Comparison of ENCODE assay signal across 8 cellular contexts in genomic region chr16:89925596-89926079, GRCh38. TPM values are rescaled to one million over a fixed set of nuclear protein-coding genes. Genes with fewer than 3 reads are reported as not detected.
DNase-seq lines count a peak whose midpoint lies in the region; ATAC-seq and TF ChIP-seq lines count a peak whose summit lies in the region.

No MANE protein-coding gene starts in this region.

- no peaks in the 10 kb centered on the region for H3K36me3 ChIP-seq in left lung

- ATAC-seq in GM21367 (IDR thresholded peaks at IDR 0.05; ENCODE audit: unreplicated experiment) (peak; percentile 21), left lung (peak; percentile 0), GM18520 (IDR thresholded peaks at IDR 0.05; ENCODE audit: unreplicated experiment) (no peak)

- no peak overlapping the region for H3K27ac Mint-ChIP-seq in activated T-helper 1 cell treated with anti-CD3 and anti-CD28 coated beads, Interleukin-12 subunit alpha, Interleukin-12 subunit beta, Interleukin-2, Interleukin-4 antibody, amounts not matched to agents 30 ng/mL and 10 ng/mL and 1 ng/mL, durations not matched to agents 14 hours and 24 hours and 36 hours

- H3K4me3 Mint-ChIP-seq in activated T-helper 1 cell treated with anti-CD3 and anti-CD28 coated beads, Interleukin-12 subunit alpha, Interleukin-12 subunit beta, Interleukin-2, Interleukin-4 antibody, amounts not matched to agents 30 ng/mL and 10 ng/mL and 1 ng/mL, durations not matched to agents 14 hours and 24 hours and 36 hours, result peak overlapping the region; percentile 63

- peaks cover 7% of the 10 kb centered on the region for H3K4me1 Mint-ChIP-seq in activated T-helper 1 cell treated with anti-CD3 and anti-CD28 coated beads, Interleukin-12 subunit alpha, Interleukin-12 subunit beta, Interleukin-2, Interleukin-4 antibody, amounts not matched to agents 30 ng/mL and 10 ng/mL and 1 ng/mL, durations not matched to agents 14 hours and 24 hours and 36 hours (ENCODE audit: low read depth)

- no peaks in the 10 kb centered on the region for H3K9me3 Mint-ChIP-seq in activated T-helper 1 cell treated with anti-CD3 and anti-CD28 coated beads, Interleukin-12 subunit alpha, Interleukin-12 subunit beta, Interleukin-2, Interleukin-4 antibody, amounts not matched to agents 30 ng/mL and 10 ng/mL and 1 ng/mL, durations not matched to agents 14 hours and 24 hours and 36 hours

- H3K36me3 Mint-ChIP-seq in activated T-helper 1 cell treated with anti-CD3 and anti-CD28 coated beads, Interleukin-12 subunit alpha, Interleukin-12 subunit beta, Interleukin-2, Interleukin-4 antibody, amounts not matched to agents 30 ng/mL and 10 ng/mL and 1 ng/mL, durations not matched to agents 14 hours and 24 hours and 36 hours (ENCODE audit: low read depth), result no peaks in the 10 kb centered on the region

- H3K9me3 ChIP-seq in left lung, result no peaks in the 10 kb centered on the region

- peaks cover 6 to 97% of the 10 kb centered on the region in 2 donors for H3K27me3 ChIP-seq in left lung

- intact Hi-C loops in activated T-helper 1 cell treated with anti-CD3 and anti-CD28 coated beads, Interleukin-12 subunit alpha, Interleukin-12 subunit beta, Interleukin-2, Interleukin-4 antibody, amounts not matched to agents 30 ng/mL and 10 ng/mL and 1 ng/mL, durations not matched to agents 14 hours and 24 hours and 36 hours (cut with micrococcal nuclease), result loop anchor here (1.0 to 10.0 kb wide), 2 partner anchors 51 to 99 kb away; no protein-coding TSS in a partner anchor
- intact Hi-C loops in left lung (cut with DNase I), result no loop called here

- TF ChIP-seq CTCF in left lung (IDR thresholded peaks at IDR 0.05), result no peak

- H3K27me3 Mint-ChIP-seq in activated T-helper 1 cell treated with anti-CD3 and anti-CD28 coated beads, Interleukin-12 subunit alpha, Interleukin-12 subunit beta, Interleukin-2, Interleukin-4 antibody, amounts not matched to agents 30 ng/mL and 10 ng/mL and 1 ng/mL, durations not matched to agents 14 hours and 24 hours and 36 hours (ENCODE audit: insufficient read depth), result peaks cover 21% of the 10 kb centered on the region

- peak; percentile 74 for DNase-seq in 8988T
- DNase-seq in activated T-helper 1 cell treated with anti-CD3 and anti-CD28 coated beads, Interleukin-12 subunit alpha, Interleukin-12 subunit beta, Interleukin-2, Interleukin-4 antibody, amounts not matched to agents 30 ng/mL and 10 ng/mL and 1 ng/mL, durations not matched to agents 14 hours and 24 hours and 36 hours (ENCODE audit: low spot score), result no peak
- no peak for DNase-seq in left lung
- no peak for DNase-seq in putamen (ENCODE audit: low spot score)
- DNase-seq in cortex of kidney (lab: John Stamatoyannopoulos, UW), result no peak
- no peak for DNase-seq in NCI-H446 treated with DMSO at 0.1 percent for 48 hours (lab: John Stamatoyannopoulos, UW)

- H3K4me1 ChIP-seq in left lung, result peaks cover 33 to 58% of the 10 kb centered on the region in 2 donors

- no peak overlapping the region for H3K27ac ChIP-seq in left lung

- peak overlapping the region; percentile 47 to 54 for H3K4me3 ChIP-seq in left lung

RNA-seq across cellular contexts. Expression of gene TUBB3, which starts 2.5 kb away (rescaled TPM):
- 2.0 and 2.6 TPM in 2 replicates for total RNA-seq in activated T-helper 1 cell treated with anti-CD3 and anti-CD28 coated beads, Interleukin-12 subunit alpha, Interleukin-12 subunit beta, Interleukin-2, Interleukin-4 antibody, amounts not matched to agents 30 ng/mL and 10 ng/mL and 1 ng/mL, durations not matched to agents 14 hours and 24 hours and 36 hours
- total RNA-seq in left lung, result 10 to 100 TPM; 17.4 to 54.2 TPM

RNA-seq across cellular contexts. Expression of gene MC1R, which starts 7.0 kb away (rescaled TPM):
- total RNA-seq in activated T-helper 1 cell treated with anti-CD3 and anti-CD28 coated beads, Interleukin-12 subunit alpha, Interleukin-12 subunit beta, Interleukin-2, Interleukin-4 antibody, amounts not matched to agents 30 ng/mL and 10 ng/mL and 1 ng/mL, durations not matched to agents 14 hours and 24 hours and 36 hours, result 5.5 and 5.6 TPM in 2 replicates
- 1 to 10 TPM; 3.5 to 3.9 TPM for total RNA-seq in left lung

RNA-seq across cellular contexts. Expression of gene DEF8, which starts 22.9 kb away (rescaled TPM):
- total RNA-seq in activated T-helper 1 cell treated with anti-CD3 and anti-CD28 coated beads, Interleukin-12 subunit alpha, Interleukin-12 subunit beta, Interleukin-2, Interleukin-4 antibody, amounts not matched to agents 30 ng/mL and 10 ng/mL and 1 ng/mL, durations not matched to agents 14 hours and 24 hours and 36 hours, result 42.5 and 43.9 TPM in 2 replicates
- total RNA-seq in left lung, result 10 to 100 TPM; 57.1 to 70.4 TPM

RNA-seq across cellular contexts. Expression of gene TCF25, which starts 52.2 kb away (rescaled TPM):
- 189 and 201 TPM in 2 replicates for total RNA-seq in activated T-helper 1 cell treated with anti-CD3 and anti-CD28 coated beads, Interleukin-12 subunit alpha, Interleukin-12 subunit beta, Interleukin-2, Interleukin-4 antibody, amounts not matched to agents 30 ng/mL and 10 ng/mL and 1 ng/mL, durations not matched to agents 14 hours and 24 hours and 36 hours
- 100 to 1,000 TPM; 148 to 165 TPM for total RNA-seq in left lung
